Comparison of ENCODE assay signal across 2 cellular contexts in genomic region chr16:88428156-88428555, GRCh38.
A peak's percentile ranks its signal among the peaks of the same experiment; 100 is the strongest.
TF ChIP-seq lines count a peak whose summit lies in the region.

No MANE protein-coding gene starts in this region.

TF ChIP-seq in HepG2, 621 proteins besides CTCF, POLR2A, EP300 and RAD21:
- TF ChIP-seq ZBTB42 (CRISPR knock-in tag; IDR thresholded peaks at IDR 0.05) (no peak), ZNF737 (CRISPR knock-in tag; IDR thresholded peaks at IDR 0.05; ENCODE audit: borderline replicate concordance) (no peak), HNRNPL (IDR thresholded peaks at IDR 0.05; ENCODE audit: low read depth, low read length) (0 out of 2 replicates have a peak, but pooled peaks have one; percentile 37)

TF ChIP-seq in H1, 55 proteins besides CTCF, POLR2A, EP300 and RAD21:
- TF ChIP-seq PHF8 (conservative IDR thresholded peaks at IDR 0.05; ENCODE audit: low read depth, low read length) (no peak), SRF (IDR thresholded peaks at IDR 0.05; ENCODE audit: low read depth, low read length) (no peak), TCF12 (IDR thresholded peaks at IDR 0.05; ENCODE audit: low read depth, low read length) (no peak), CHD1 (IDR thresholded peaks at IDR 0.05; ENCODE audit: low read depth, low read length) (no peak), SAP30 (IDR thresholded peaks at IDR 0.05; ENCODE audit: insufficient read depth, insufficient replicate concordance, low read length) (no peak), RBBP5 (IDR thresholded peaks at IDR 0.05; ENCODE audit: borderline replicate concordance, low read depth, low read length) (no peak), CTBP2 (IDR thresholded peaks at IDR 0.05; ENCODE audit: borderline replicate concordance, insufficient read depth, insufficient read length, low read length) (no peak), EZH2 (IDR thresholded peaks at IDR 0.05; ENCODE audit: low read depth, low read length, severe bottlenecking) (no peak), JUND (IDR thresholded peaks at IDR 0.05; ENCODE audit: low read length) (no peak), CHD2 (IDR thresholded peaks at IDR 0.05; ENCODE audit: low read length) (no peak), EGR1 (IDR thresholded peaks at IDR 0.05; ENCODE audit: borderline replicate concordance, low read depth, low read length) (no peak), TAF1 (IDR thresholded peaks at IDR 0.05; ENCODE audit: low read depth, low read length) (no peak), BRCA1 (IDR thresholded peaks at IDR 0.05; ENCODE audit: low read depth, low read length) (no peak)
- TF ChIP-seq, protein P1, sequence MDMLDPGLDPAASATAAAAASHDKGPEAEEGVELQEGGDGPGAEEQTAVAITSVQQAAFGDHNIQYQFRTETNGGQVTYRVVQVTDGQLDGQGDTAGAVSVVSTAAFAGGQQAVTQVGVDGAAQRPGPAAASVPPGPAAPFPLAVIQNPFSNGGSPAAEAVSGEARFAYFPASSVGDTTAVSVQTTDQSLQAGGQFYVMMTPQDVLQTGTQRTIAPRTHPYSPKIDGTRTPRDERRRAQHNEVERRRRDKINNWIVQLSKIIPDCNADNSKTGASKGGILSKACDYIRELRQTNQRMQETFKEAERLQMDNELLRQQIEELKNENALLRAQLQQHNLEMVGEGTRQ (IDR thresholded peaks at IDR 0.05; ENCODE audit: low read length) = no peak
